Comparison of ENCODE assay signal across 22 cellular contexts in genomic region chr1:32411261-32411660, GRCh38. TPM values are rescaled to one million over a fixed set of nuclear protein-coding genes. Genes with fewer than 3 reads are reported as not detected.
"Had no signal": no experiment of that assay in that cellular context is flagged by ENCODE, and none has a peak within 500 bp of the region (broad histone marks: within the 10 kb centered on the region; RNA-seq: fewer than 3 reads in every experiment).

No MANE protein-coding gene starts in this region.

- ATAC-seq: foreskin keratinocyte; left cardiac atrium; left ventricle myocardium superior; naive thymus-derived CD8-positive, alpha-beta T cell; psoas muscle; stimulated activated effector memory CD8-positive, alpha-beta T cell treated with anti-CD3 and anti-CD28 coated beads, Interleukin-12 subunit alpha, Interleukin-12 subunit beta, amount 100 ng/mL, for 72 hours; stimulated activated naive CD8-positive, alpha-beta T cell treated with anti-CD3 and anti-CD28 coated beads, Interleukin-15, Interleukin-2, amounts not matched to agents 100 U/mL and 50 U/mL, for 24 hours had no signal

- H3K4me1 ChIP-seq: foreskin keratinocyte, psoas muscle, suprapubic skin had no signal

- H3K9me3 ChIP-seq: neutrophil, right lobe of liver, suprapubic skin, thyroid gland had no signal

- H3K27ac ChIP-seq: foreskin keratinocyte, hepatocyte, neutrophil, psoas muscle, right lobe of liver, suprapubic skin, thyroid gland had no signal

- H3K27me3 ChIP-seq: hepatocyte, right lobe of liver, suprapubic skin, thyroid gland had no signal

- H3K36me3 ChIP-seq: neutrophil, right lobe of liver, suprapubic skin, thyroid gland had no signal

- H3K4me3 ChIP-seq: hepatocyte, psoas muscle, right lobe of liver, suprapubic skin, thyroid gland had no signal

- DNase-seq: effector CD4-positive, alpha-beta T cell; endodermal cell; erythroblast; foreskin keratinocyte; kidney; left cardiac atrium; left ventricle myocardium superior; mesendoderm; naive thymus-derived CD8-positive, alpha-beta T cell; psoas muscle; retina; stimulated activated CD4-positive, alpha-beta T cell treated with anti-CD3 and anti-CD28 coated beads, Interleukin-4, amount 100 ng/mL, for 1 hour; stimulated activated CD8-positive, alpha-beta memory T cell treated with anti-CD3 and anti-CD28 coated beads, Interleukin-4, amount 100 ng/mL, for 48 hours; stimulated activated naive CD8-positive, alpha-beta T cell treated with anti-CD3 and anti-CD28 coated beads, Interleukin-15, Interleukin-2, amounts not matched to agents 100 U/mL and 50 U/mL, for 24 hours; thyroid gland had no signal

RNA-seq across cellular contexts. Expression of gene TSSK3, which starts 48.9 kb away (rescaled TPM):
- total RNA-seq: foreskin keratinocyte, lung microvascular endothelial cell, mononuclear cell had no signal

RNA-seq across cellular contexts. Expression of gene ZBTB8B, which starts 53.6 kb away (rescaled TPM):
- total RNA-seq: left ventricle myocardium superior; mononuclear cell; naive thymus-derived CD8-positive, alpha-beta T cell; psoas muscle; right lobe of liver had no signal
